Comparison of ENCODE assay signal across 6 cellular contexts in the genomic region with DNA sequence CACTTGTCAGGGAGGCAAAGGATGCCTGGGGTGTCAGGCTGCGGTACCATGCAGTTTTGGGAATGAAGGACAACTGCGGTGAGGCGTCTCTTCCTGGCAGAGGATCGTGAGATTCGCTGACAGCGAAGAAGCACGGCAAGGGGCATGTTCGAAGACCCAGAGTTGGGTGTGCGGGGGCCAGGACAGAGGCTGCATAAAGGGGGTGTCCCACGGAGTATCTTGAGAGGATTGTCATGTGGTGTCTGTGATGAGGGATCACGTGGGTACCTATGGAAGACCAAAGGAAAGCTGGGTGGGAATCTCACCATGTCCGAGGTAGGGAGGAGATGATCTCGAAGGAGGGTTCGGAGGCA. TPM values are rescaled to one million over a fixed set of nuclear protein-coding genes. Genes with fewer than 3 reads are reported as not detected.
DNase-seq lines count a peak whose midpoint lies in the region; ATAC-seq lines count a peak whose summit lies in the region.

No MANE protein-coding gene starts in this region.

- no peak for DNase-seq in activated naive CD8-positive, alpha-beta T cell treated with anti-CD3 and anti-CD28 coated beads, Interleukin-2, amount 50 U/mL, for 24 hours
- DNase-seq in NCI-H1092 treated with DMSO at 0.1 percent for 48 hours (lab: John Stamatoyannopoulos, UW): no peak

- peaks cover 46% of the 10 kb centered on the region for H3K4me1 ChIP-seq in mononuclear cell (ENCODE audit: insufficient read depth, low read length)

- H3K27ac Mint-ChIP-seq in activated naive CD8-positive, alpha-beta T cell treated with anti-CD3 and anti-CD28 coated beads, Interleukin-2, amount 50 U/mL, for 24 hours: peak overlapping the region; percentile 96

- no peaks in the 10 kb centered on the region for H3K27me3 Mint-ChIP-seq in activated naive CD8-positive, alpha-beta T cell treated with anti-CD3 and anti-CD28 coated beads, Interleukin-2, amount 50 U/mL, for 24 hours

- peaks cover 53% of the 10 kb centered on the region for H3K4me1 Mint-ChIP-seq in activated naive CD8-positive, alpha-beta T cell treated with anti-CD3 and anti-CD28 coated beads, Interleukin-2, amount 50 U/mL, for 24 hours

- H3K4me3 Mint-ChIP-seq in activated naive CD8-positive, alpha-beta T cell treated with anti-CD3 and anti-CD28 coated beads, Interleukin-2, amount 50 U/mL, for 24 hours: no peak overlapping the region

- H3K4me3 ChIP-seq in mononuclear cell (ENCODE audit: low read length): peak overlapping the region; percentile 87

- no peaks in the 10 kb centered on the region for H3K9me3 Mint-ChIP-seq in activated naive CD8-positive, alpha-beta T cell treated with anti-CD3 and anti-CD28 coated beads, Interleukin-2, amount 50 U/mL, for 24 hours

- H3K36me3 Mint-ChIP-seq in activated naive CD8-positive, alpha-beta T cell treated with anti-CD3 and anti-CD28 coated beads, Interleukin-2, amount 50 U/mL, for 24 hours (ENCODE audit: low read depth): peaks cover 44% of the 10 kb centered on the region

- ATAC-seq in HG03095 (IDR thresholded peaks at IDR 0.05; ENCODE audit: unreplicated experiment): peak; percentile 3
- ATAC-seq in activated naive CD8-positive, alpha-beta T cell treated with anti-CD3 and anti-CD28 coated beads, Interleukin-2, amount 50 U/mL, for 24 hours: no peak
- ATAC-seq in HG03565 (IDR thresholded peaks at IDR 0.05; ENCODE audit: unreplicated experiment): no peak
- no peak for ATAC-seq in HG02642 (IDR thresholded peaks at IDR 0.05; ENCODE audit: poor library complexity, unreplicated experiment)

- H3K9me3 ChIP-seq in mononuclear cell (ENCODE audit: low read depth, low read length): no peaks in the 10 kb centered on the region

- H3K27me3 ChIP-seq in mononuclear cell (ENCODE audit: insufficient read depth, low read length): no peaks in the 10 kb centered on the region

RNA-seq across cellular contexts. Expression of gene SLC25A44, which starts 0.4 kb away (rescaled TPM):
- total RNA-seq in mononuclear cell: 12.7 TPM

RNA-seq across cellular contexts. Expression of gene PMF1, which starts 18.5 kb away (rescaled TPM):
- total RNA-seq in mononuclear cell: 59.0 TPM

RNA-seq across cellular contexts. Expression of gene SEMA4A, which starts 40.9 kb away (rescaled TPM):
- 30.4 TPM for total RNA-seq in mononuclear cell

RNA-seq across cellular contexts. Expression of gene BGLAP, which starts 47.7 kb away (rescaled TPM):
- 0.31 TPM for total RNA-seq in mononuclear cell

RNA-seq across cellular contexts. Expression of gene PAQR6, which starts 53.6 kb away (rescaled TPM):
- 0.94 TPM for total RNA-seq in mononuclear cell
